Comparison of ENCODE assay signal across 21 cellular contexts in the genomic region with DNA sequence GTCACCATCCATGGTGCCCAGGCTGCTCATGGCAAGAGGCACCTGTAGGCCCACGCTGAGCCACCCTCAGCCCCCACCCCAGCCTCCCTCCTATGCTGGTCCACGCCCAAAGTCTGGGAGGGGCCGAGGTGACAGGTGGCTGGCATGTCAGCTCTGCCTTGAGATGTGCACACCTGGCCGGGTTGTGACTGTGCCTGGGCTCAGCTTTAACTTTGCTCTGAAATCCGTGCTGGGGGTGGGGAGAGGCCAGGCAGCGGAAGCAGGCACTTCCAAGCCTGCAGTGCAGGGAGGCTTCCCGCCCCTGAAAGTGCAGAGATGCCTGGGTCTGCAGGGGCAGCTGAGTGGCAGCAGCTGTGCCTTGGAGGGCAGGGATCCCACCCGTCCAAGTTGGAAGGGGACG.
"Had no signal": no experiment of that assay in that cellular context is flagged by ENCODE, and none has a peak within 500 bp of the region (broad histone marks: within the 10 kb centered on the region; RNA-seq: fewer than 3 reads in every experiment).

No MANE protein-coding gene starts in this region.

- DNase-seq: cortex of kidney; dorsolateral prefrontal cortex; effector CD8-positive, alpha-beta T cell; gastrocnemius medialis; glutamatergic neuron; islet precursor cell; left ventricle myocardium inferior; mesendoderm; naive thymus-derived CD4-positive, alpha-beta T cell; nephron progenitor cell; right lobe of liver; spleen; stimulated activated CD4-positive, alpha-beta T cell treated with anti-CD3 and anti-CD28 coated beads, Interleukin-15, amount 100 ng/mL, for 24 hours; stimulated activated CD4-positive, alpha-beta T cell treated with anti-CD3 and anti-CD28 coated beads, Interleukin-1b, Interleukin-23, amount 100 ng/mL, for 48 hours; stimulated activated CD4-positive, alpha-beta T cell treated with anti-CD3 and anti-CD28 coated beads, Interleukin-4, amount 100 ng/mL, for 24 hours; stimulated activated naive B cell treated with anti-CD40 and anti-IgM and Interleukin-4, amounts not matched to agents 10 μg/mL and 1 μg/mL and 100 μg/mL, for 72 hours; uterus had no signal

- H3K27me3 ChIP-seq: dorsolateral prefrontal cortex, gastrocnemius medialis, right lobe of liver, spleen, uterus had no signal

- H3K36me3 ChIP-seq: gastrocnemius medialis, left ventricle myocardium inferior, prostate gland, right lobe of liver, spleen, uterus had no signal

- H3K4me1 ChIP-seq: gastrocnemius medialis, left ventricle myocardium inferior, parathyroid adenoma, prostate gland, right lobe of liver, spleen, uterus had no signal

- H3K9me3 ChIP-seq: gastrocnemius medialis, prostate gland, right lobe of liver, uterus had no signal

- ATAC-seq: esophagus mucosa; gastrocnemius medialis; naive thymus-derived CD4-positive, alpha-beta T cell; stimulated activated naive B cell treated with anti-CD40 and anti-IgM and Interleukin-4, amounts not matched to agents 10 μg/mL and 1 μg/mL and 100 μg/mL, for 72 hours had no signal

- H3K4me3 ChIP-seq: dorsolateral prefrontal cortex, gastrocnemius medialis, left ventricle myocardium inferior, lung, prostate gland, right lobe of liver, spleen, uterus had no signal

- H3K27ac ChIP-seq: dorsolateral prefrontal cortex, gastrocnemius medialis, left ventricle myocardium inferior, parathyroid adenoma, prostate gland, right lobe of liver, spleen, uterus had no signal
